In the genomic region with DNA sequence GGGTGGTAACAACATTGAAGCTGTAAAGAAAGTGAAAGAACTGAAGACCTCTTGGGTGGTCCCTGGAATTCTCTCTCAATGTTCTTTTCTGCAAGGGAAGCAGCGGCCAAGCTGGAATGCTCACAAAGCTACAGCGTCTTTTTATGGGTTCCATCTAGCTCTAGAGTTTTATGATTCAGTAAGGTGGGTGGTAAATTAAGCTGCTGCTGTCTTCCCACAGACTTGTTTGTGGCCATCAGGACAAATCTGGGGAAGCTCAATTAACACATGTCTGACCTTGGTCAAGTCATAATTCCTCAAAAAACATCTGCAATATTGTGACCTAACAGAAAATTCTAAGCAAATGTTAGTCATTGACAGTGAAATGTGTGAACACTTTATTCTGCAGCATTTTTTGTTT, we compare ENCODE assay signal across 1 cellular context.
TF ChIP-seq lines count a peak whose summit lies in the region.

No MANE protein-coding gene starts in this region.

TF ChIP-seq in GM23338, 12 proteins besides CTCF, POLR2A, EP300 and RAD21 (continued from another document):
- TF ChIP-seq, protein P1, sequence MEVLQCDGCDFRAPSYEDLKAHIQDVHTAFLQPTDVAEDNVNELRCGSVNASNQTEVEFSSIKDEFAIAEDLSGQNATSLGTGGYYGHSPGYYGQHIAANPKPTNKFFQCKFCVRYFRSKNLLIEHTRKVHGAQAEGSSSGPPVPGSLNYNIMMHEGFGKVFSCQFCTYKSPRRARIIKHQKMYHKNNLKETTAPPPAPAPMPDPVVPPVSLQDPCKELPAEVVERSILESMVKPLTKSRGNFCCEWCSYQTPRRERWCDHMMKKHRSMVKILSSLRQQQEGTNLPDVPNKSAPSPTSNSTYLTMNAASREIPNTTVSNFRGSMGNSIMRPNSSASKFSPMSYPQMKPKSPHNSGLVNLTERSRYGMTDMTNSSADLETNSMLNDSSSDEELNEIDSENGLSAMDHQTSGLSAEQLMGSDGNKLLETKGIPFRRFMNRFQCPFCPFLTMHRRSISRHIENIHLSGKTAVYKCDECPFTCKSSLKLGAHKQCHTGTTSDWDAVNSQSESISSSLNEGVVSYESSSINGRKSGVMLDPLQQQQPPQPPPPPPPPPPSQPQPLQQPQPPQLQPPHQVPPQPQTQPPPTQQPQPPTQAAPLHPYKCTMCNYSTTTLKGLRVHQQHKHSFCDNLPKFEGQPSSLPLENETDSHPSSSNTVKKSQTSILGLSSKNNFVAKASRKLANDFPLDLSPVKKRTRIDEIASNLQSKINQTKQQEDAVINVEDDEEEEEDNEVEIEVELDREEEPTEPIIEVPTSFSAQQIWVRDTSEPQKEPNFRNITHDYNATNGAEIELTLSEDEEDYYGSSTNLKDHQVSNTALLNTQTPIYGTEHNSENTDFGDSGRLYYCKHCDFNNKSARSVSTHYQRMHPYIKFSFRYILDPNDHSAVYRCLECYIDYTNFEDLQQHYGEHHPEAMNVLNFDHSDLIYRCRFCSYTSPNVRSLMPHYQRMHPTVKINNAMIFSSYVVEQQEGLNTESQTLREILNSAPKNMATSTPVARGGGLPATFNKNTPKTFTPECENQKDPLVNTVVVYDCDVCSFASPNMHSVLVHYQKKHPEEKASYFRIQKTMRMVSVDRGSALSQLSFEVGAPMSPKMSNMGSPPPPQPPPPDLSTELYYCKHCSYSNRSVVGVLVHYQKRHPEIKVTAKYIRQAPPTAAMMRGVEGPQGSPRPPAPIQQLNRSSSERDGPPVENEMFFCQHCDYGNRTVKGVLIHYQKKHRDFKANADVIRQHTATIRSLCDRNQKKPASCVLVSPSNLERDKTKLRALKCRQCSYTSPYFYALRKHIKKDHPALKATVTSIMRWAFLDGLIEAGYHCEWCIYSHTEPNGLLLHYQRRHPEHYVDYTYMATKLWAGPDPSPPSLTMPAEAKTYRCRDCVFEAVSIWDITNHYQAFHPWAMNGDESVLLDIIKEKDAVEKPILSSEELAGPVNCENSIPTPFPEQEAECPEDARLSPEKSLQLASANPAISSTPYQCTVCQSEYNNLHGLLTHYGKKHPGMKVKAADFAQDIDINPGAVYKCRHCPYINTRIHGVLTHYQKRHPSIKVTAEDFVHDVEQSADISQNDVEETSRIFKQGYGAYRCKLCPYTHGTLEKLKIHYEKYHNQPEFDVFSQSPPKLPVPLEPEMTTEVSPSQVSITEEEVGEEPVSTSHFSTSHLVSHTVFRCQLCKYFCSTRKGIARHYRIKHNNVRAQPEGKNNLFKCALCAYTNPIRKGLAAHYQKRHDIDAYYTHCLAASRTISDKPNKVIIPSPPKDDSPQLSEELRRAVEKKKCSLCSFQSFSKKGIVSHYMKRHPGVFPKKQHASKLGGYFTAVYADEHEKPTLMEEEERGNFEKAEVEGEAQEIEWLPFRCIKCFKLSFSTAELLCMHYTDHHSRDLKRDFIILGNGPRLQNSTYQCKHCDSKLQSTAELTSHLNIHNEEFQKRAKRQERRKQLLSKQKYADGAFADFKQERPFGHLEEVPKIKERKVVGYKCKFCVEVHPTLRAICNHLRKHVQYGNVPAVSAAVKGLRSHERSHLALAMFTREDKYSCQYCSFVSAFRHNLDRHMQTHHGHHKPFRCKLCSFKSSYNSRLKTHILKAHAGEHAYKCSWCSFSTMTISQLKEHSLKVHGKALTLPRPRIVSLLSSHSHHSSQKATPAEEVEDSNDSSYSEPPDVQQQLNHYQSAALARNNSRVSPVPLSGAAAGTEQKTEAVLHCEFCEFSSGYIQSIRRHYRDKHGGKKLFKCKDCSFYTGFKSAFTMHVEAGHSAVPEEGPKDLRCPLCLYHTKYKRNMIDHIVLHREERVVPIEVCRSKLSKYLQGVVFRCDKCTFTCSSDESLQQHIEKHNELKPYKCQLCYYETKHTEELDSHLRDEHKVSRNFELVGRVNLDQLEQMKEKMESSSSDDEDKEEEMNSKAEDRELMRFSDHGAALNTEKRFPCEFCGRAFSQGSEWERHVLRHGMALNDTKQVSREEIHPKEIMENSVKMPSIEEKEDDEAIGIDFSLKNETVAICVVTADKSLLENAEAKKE (CRISPR knock-in tag; IDR thresholded peaks at IDR 0.05) = no peak
- TF ChIP-seq EZH2phosphoT487 (IDR thresholded peaks at IDR 0.05; ENCODE audit: unreplicated experiment) (no peak), NANOG (IDR thresholded peaks at IDR 0.05; ENCODE audit: borderline replicate concordance) (no peak), JUNB (IDR thresholded peaks at IDR 0.05; ENCODE audit: unreplicated experiment) (no peak), ZNF114 (CRISPR knock-in tag; IDR thresholded peaks at IDR 0.05) (no peak), POLR2AphosphoS5 (IDR thresholded peaks at IDR 0.05; ENCODE audit: low read depth) (no peak), ZNF331 (CRISPR knock-in tag; IDR thresholded peaks at IDR 0.05; ENCODE audit: low read depth) (no peak), EZH2 (IDR thresholded peaks at IDR 0.05; ENCODE audit: low read depth, unreplicated experiment) (no peak), CREB1 (CRISPR knock-in tag; IDR thresholded peaks at IDR 0.05; ENCODE audit: low read depth) (no peak)
- TF ChIP-seq, protein P2, sequence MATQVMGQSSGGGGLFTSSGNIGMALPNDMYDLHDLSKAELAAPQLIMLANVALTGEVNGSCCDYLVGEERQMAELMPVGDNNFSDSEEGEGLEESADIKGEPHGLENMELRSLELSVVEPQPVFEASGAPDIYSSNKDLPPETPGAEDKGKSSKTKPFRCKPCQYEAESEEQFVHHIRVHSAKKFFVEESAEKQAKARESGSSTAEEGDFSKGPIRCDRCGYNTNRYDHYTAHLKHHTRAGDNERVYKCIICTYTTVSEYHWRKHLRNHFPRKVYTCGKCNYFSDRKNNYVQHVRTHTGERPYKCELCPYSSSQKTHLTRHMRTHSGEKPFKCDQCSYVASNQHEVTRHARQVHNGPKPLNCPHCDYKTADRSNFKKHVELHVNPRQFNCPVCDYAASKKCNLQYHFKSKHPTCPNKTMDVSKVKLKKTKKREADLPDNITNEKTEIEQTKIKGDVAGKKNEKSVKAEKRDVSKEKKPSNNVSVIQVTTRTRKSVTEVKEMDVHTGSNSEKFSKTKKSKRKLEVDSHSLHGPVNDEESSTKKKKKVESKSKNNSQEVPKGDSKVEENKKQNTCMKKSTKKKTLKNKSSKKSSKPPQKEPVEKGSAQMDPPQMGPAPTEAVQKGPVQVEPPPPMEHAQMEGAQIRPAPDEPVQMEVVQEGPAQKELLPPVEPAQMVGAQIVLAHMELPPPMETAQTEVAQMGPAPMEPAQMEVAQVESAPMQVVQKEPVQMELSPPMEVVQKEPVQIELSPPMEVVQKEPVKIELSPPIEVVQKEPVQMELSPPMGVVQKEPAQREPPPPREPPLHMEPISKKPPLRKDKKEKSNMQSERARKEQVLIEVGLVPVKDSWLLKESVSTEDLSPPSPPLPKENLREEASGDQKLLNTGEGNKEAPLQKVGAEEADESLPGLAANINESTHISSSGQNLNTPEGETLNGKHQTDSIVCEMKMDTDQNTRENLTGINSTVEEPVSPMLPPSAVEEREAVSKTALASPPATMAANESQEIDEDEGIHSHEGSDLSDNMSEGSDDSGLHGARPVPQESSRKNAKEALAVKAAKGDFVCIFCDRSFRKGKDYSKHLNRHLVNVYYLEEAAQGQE (IDR thresholded peaks at IDR 0.05; ENCODE audit: unreplicated experiment) = no peak
- TF ChIP-seq, protein P3, sequence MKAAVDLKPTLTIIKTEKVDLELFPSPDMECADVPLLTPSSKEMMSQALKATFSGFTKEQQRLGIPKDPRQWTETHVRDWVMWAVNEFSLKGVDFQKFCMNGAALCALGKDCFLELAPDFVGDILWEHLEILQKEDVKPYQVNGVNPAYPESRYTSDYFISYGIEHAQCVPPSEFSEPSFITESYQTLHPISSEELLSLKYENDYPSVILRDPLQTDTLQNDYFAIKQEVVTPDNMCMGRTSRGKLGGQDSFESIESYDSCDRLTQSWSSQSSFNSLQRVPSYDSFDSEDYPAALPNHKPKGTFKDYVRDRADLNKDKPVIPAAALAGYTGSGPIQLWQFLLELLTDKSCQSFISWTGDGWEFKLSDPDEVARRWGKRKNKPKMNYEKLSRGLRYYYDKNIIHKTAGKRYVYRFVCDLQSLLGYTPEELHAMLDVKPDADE (IDR thresholded peaks at IDR 0.05) = no peak
